In genomic region chr2:172806426-172807008, GRCh38 we compare ENCODE assay signal across 8 cellular contexts.
DNase-seq lines count a peak whose midpoint lies in the region; ATAC-seq, FAIRE-seq and TF ChIP-seq lines count a peak whose summit lies in the region.

No MANE protein-coding gene starts in this region.

- H3K27me3 ChIP-seq in left ventricle myocardium inferior (ENCODE audit: low read depth), result no peaks in the 10 kb centered on the region
- no peaks in the 10 kb centered on the region for H3K27me3 ChIP-seq in small intestine (ENCODE audit: control insufficient read depth in 2 of 2, insufficient read depth in 2 of 2, low read length in 2 of 2)

- POLR2A ChIA-PET in activated CD8-positive, alpha-beta T cell treated with anti-CD3 and anti-CD28 coated beads, Interleukin-2, amount 10 ng/mL, durations not matched to agents 7 days and 5 days (lab: Charles Lee), result no interaction called here

- ATAC-seq in activated CD8-positive, alpha-beta T cell treated with anti-CD3 and anti-CD28 coated beads, Interleukin-2, amount 10 ng/mL, durations not matched to agents 7 days and 5 days, result no peak
- ATAC-seq in GM18519 (IDR thresholded peaks at IDR 0.05; ENCODE audit: low FRiP score, unreplicated experiment) (no peak), GM18511 (IDR thresholded peaks at IDR 0.05; ENCODE audit: unreplicated experiment) (no peak)

- H3K9me3 Mint-ChIP-seq in activated CD8-positive, alpha-beta T cell treated with anti-CD3 and anti-CD28 coated beads, Interleukin-2, amount 10 ng/mL, durations not matched to agents 7 days and 5 days (ENCODE audit: insufficient read depth), result peaks cover 7% of the 10 kb centered on the region

- peaks cover 11% of the 10 kb centered on the region for H3K9me3 ChIP-seq in left ventricle myocardium inferior (replicated peaks)
- no peaks in the 10 kb centered on the region for H3K9me3 ChIP-seq in small intestine (ENCODE audit: control insufficient read depth, low read depth)

- intact Hi-C loops in left ventricle myocardium inferior (cut with micrococcal nuclease), result loop anchor here (10.0 kb wide), 1 partner anchor 408 kb away; no protein-coding TSS in a partner anchor

- TF ChIP-seq CTCF in GM12873 (IDR thresholded peaks at IDR 0.05; ENCODE audit: insufficient read depth, low read depth, low read length, missing control alignments) (peak; percentile 80), left ventricle myocardium inferior (IDR thresholded peaks at IDR 0.05; ENCODE audit: borderline replicate concordance) (peak; percentile 91)

- no peak overlapping the region for H3K4me3 ChIP-seq in left ventricle myocardium inferior
- no peak overlapping the region for H3K4me3 ChIP-seq in small intestine (ENCODE audit: low read depth in 1 of 2, low read length in 2 of 2)

- H3K4me3 Mint-ChIP-seq in activated CD8-positive, alpha-beta T cell treated with anti-CD3 and anti-CD28 coated beads, Interleukin-2, amount 10 ng/mL, durations not matched to agents 7 days and 5 days, result no peak overlapping the region

- H3K36me3 Mint-ChIP-seq in activated CD8-positive, alpha-beta T cell treated with anti-CD3 and anti-CD28 coated beads, Interleukin-2, amount 10 ng/mL, durations not matched to agents 7 days and 5 days (ENCODE audit: low read depth), result peaks cover 2% of the 10 kb centered on the region

- DNase-seq in NCI-H2171 (lab: John Stamatoyannopoulos, UW) (peak; percentile 42), left ventricle myocardium inferior (no peak), small intestine (peak; percentile 41)
- DNase-seq in activated CD8-positive, alpha-beta T cell treated with anti-CD3 and anti-CD28 coated beads, Interleukin-2, amount 10 ng/mL, durations not matched to agents 7 days and 5 days, result peak; percentile 30

- no peak overlapping the region for H3K27ac ChIP-seq in left ventricle myocardium inferior (replicated peaks)
- no peak overlapping the region for H3K27ac ChIP-seq in small intestine (ENCODE audit: low read depth in 1 of 2, low read length in 1 of 2)

- peaks cover 5% of the 10 kb centered on the region for H3K4me1 ChIP-seq in left ventricle myocardium inferior
- no peaks in the 10 kb centered on the region for H3K4me1 ChIP-seq in small intestine (ENCODE audit: control insufficient read depth in 2 of 2, insufficient read depth in 1 of 2, low read depth in 1 of 2, low read length in 1 of 2)

- WGBS in small intestine, 3 donors, result 6 to 22% (median 14%) methylated on average over 5 of the region's 5 CpGs

- no peaks in the 10 kb centered on the region for H3K4me1 Mint-ChIP-seq in activated CD8-positive, alpha-beta T cell treated with anti-CD3 and anti-CD28 coated beads, Interleukin-2, amount 10 ng/mL, durations not matched to agents 7 days and 5 days (ENCODE audit: low read depth)

- no peak overlapping the region for H3K27ac Mint-ChIP-seq in activated CD8-positive, alpha-beta T cell treated with anti-CD3 and anti-CD28 coated beads, Interleukin-2, amount 10 ng/mL, durations not matched to agents 7 days and 5 days

- FAIRE-seq in A204.1 (lab: Jason Lieb, UNC), result peak; percentile 81
- no peak for FAIRE-seq in small intestine (lab: Jason Lieb, UNC)

- CTCF ChIA-PET in activated CD8-positive, alpha-beta T cell treated with anti-CD3 and anti-CD28 coated beads, Interleukin-2, amount 10 ng/mL, durations not matched to agents 7 days and 5 days (lab: Charles Lee), result interaction anchor here (0.7 to 5.0 kb wide), 11 partner anchors 9 to 410 kb away, joined by 3 to 67 read pairs (median 3); no protein-coding TSS in a partner anchor

- H3K36me3 ChIP-seq in left ventricle myocardium inferior (peaks cover 9% of the 10 kb centered on the region), small intestine (ENCODE audit: control insufficient read depth in 2 of 2, insufficient read depth in 2 of 2, low read length in 2 of 2) (no peaks in the 10 kb centered on the region)

- H3K27me3 Mint-ChIP-seq in activated CD8-positive, alpha-beta T cell treated with anti-CD3 and anti-CD28 coated beads, Interleukin-2, amount 10 ng/mL, durations not matched to agents 7 days and 5 days (ENCODE audit: low read depth), result no peaks in the 10 kb centered on the region
